In genomic region chr3:133413166-133414020, GRCh38 we compare ENCODE assay signal across 9 cellular contexts. TPM values are rescaled to one million over a fixed set of nuclear protein-coding genes. Genes with fewer than 3 reads are reported as not detected.
DNase-seq lines count a peak whose midpoint lies in the region; TF ChIP-seq lines count a peak whose summit lies in the region.
"Had no signal": no experiment of that assay in that cellular context is flagged by ENCODE, and none has a peak within 500 bp of the region (broad histone marks: within the 10 kb centered on the region; RNA-seq: fewer than 3 reads in every experiment).

No MANE protein-coding gene starts in this region.

- H3K4me3 Mint-ChIP-seq in Caco-2 (ENCODE audit: unreplicated experiment) (peak overlapping the region; percentile 31), neural progenitor cell (peak overlapping the region; percentile 7)
- H3K4me3 Mint-ChIP-seq in activated naive CD8-positive, alpha-beta T cell treated with anti-CD3 and anti-CD28 coated beads for 36 hours: no peak overlapping the region
- no peak overlapping the region for H3K4me3 Mint-ChIP-seq in activated T-helper 1 cell treated with anti-CD3 and anti-CD28 coated beads, Interleukin-12 subunit alpha, Interleukin-12 subunit beta, Interleukin-2, Interleukin-4 antibody, amounts not matched to agents 30 ng/mL and 10 ng/mL and 1 ng/mL, durations not matched to agents 14 hours and 24 hours and 36 hours

- no peaks in the 10 kb centered on the region for H3K36me3 ChIP-seq in Caco-2 (ENCODE audit: control insufficient read depth, insufficient read depth, low read length)
- H3K36me3 ChIP-seq in neural progenitor cell: no peaks in the 10 kb centered on the region
- H3K36me3 ChIP-seq: HAP-1 had no signal

- BruUV-seq in Caco-2 (replicated peaks; lab: Mats Ljungman, UMichigan): no TSS peak

- POLR2A ChIA-PET in Caco-2 (lab: Charles Lee): no interaction called here

- intact Hi-C loops in Caco-2 (cut with micrococcal nuclease; ENCODE audit: unreplicated experiment): no loop called here
- intact Hi-C loops in activated T-helper 1 cell treated with anti-CD3 and anti-CD28 coated beads, Interleukin-12 subunit alpha, Interleukin-12 subunit beta, Interleukin-2, Interleukin-4 antibody, amounts not matched to agents 30 ng/mL and 10 ng/mL and 1 ng/mL, durations not matched to agents 14 hours and 24 hours and 36 hours (cut with micrococcal nuclease): no loop called here

- no peaks in the 10 kb centered on the region for H3K79me2 ChIP-seq in neural progenitor cell (ENCODE audit: low read depth)

- H3K4me1 ChIP-seq in Caco-2 (no peaks in the 10 kb centered on the region), neural progenitor cell (peaks cover 6% of the 10 kb centered on the region)
- H3K4me1 ChIP-seq: HAP-1 had no signal

- H3K36me3 Mint-ChIP-seq in Caco-2 (ENCODE audit: insufficient read depth, unreplicated experiment): no peaks in the 10 kb centered on the region
- H3K36me3 Mint-ChIP-seq in neural progenitor cell: no peaks in the 10 kb centered on the region
- no peaks in the 10 kb centered on the region for H3K36me3 Mint-ChIP-seq in activated naive CD8-positive, alpha-beta T cell treated with anti-CD3 and anti-CD28 coated beads for 36 hours
- no peaks in the 10 kb centered on the region for H3K36me3 Mint-ChIP-seq in activated T-helper 1 cell treated with anti-CD3 and anti-CD28 coated beads, Interleukin-12 subunit alpha, Interleukin-12 subunit beta, Interleukin-2, Interleukin-4 antibody, amounts not matched to agents 30 ng/mL and 10 ng/mL and 1 ng/mL, durations not matched to agents 14 hours and 24 hours and 36 hours (ENCODE audit: low read depth)

- H3K4me3 ChIP-seq in Caco-2 (ENCODE audit: low read depth, low read length) (no peak overlapping the region), neural progenitor cell (no peak overlapping the region)
- H3K4me3 ChIP-seq: HAP-1 had no signal

- CTCF ChIA-PET in Caco-2 (lab: Charles Lee): no interaction called here

- H3K9ac ChIP-seq in neural progenitor cell: no peak overlapping the region

- H4K20me1 ChIP-seq in neural progenitor cell (ENCODE audit: low read depth): no peaks in the 10 kb centered on the region

- no peaks in the 10 kb centered on the region for H3K4me1 Mint-ChIP-seq in Caco-2 (ENCODE audit: low read depth, unreplicated experiment)
- H3K4me1 Mint-ChIP-seq in neural progenitor cell: peaks cover 17% of the 10 kb centered on the region
- peaks cover 4% of the 10 kb centered on the region for H3K4me1 Mint-ChIP-seq in activated naive CD8-positive, alpha-beta T cell treated with anti-CD3 and anti-CD28 coated beads for 36 hours
- peaks cover 12% of the 10 kb centered on the region for H3K4me1 Mint-ChIP-seq in activated T-helper 1 cell treated with anti-CD3 and anti-CD28 coated beads, Interleukin-12 subunit alpha, Interleukin-12 subunit beta, Interleukin-2, Interleukin-4 antibody, amounts not matched to agents 30 ng/mL and 10 ng/mL and 1 ng/mL, durations not matched to agents 14 hours and 24 hours and 36 hours (ENCODE audit: low read depth)

- H3K27me3 Mint-ChIP-seq in Caco-2 (ENCODE audit: insufficient read depth, unreplicated experiment) (peaks cover 4% of the 10 kb centered on the region), neural progenitor cell (ENCODE audit: insufficient read depth, low read depth) (peaks cover 6% of the 10 kb centered on the region)
- H3K27me3 Mint-ChIP-seq in activated naive CD8-positive, alpha-beta T cell treated with anti-CD3 and anti-CD28 coated beads for 36 hours: no peaks in the 10 kb centered on the region
- H3K27me3 Mint-ChIP-seq in activated T-helper 1 cell treated with anti-CD3 and anti-CD28 coated beads, Interleukin-12 subunit alpha, Interleukin-12 subunit beta, Interleukin-2, Interleukin-4 antibody, amounts not matched to agents 30 ng/mL and 10 ng/mL and 1 ng/mL, durations not matched to agents 14 hours and 24 hours and 36 hours (ENCODE audit: insufficient read depth): peaks cover 9% of the 10 kb centered on the region

- DNase-seq in Caco-2: no peak
- peak; percentile 74 for DNase-seq in NAMALWA (ENCODE audit: low spot score)
- peak; percentile 67 for DNase-seq in cerebellar cortex (ENCODE audit: low spot score)
- DNase-seq in neural progenitor cell (ENCODE audit: low spot score): peak; percentile 17
- no peak for DNase-seq in stimulated activated naive CD4-positive, alpha-beta T cell (lab: John Stamatoyannopoulos, UW)
- DNase-seq in germinal center (ENCODE audit: low spot score): no peak
- no peak for DNase-seq in activated naive CD8-positive, alpha-beta T cell treated with anti-CD3 and anti-CD28 coated beads for 36 hours
- no peak for DNase-seq in activated T-helper 1 cell treated with anti-CD3 and anti-CD28 coated beads, Interleukin-12 subunit alpha, Interleukin-12 subunit beta, Interleukin-2, Interleukin-4 antibody, amounts not matched to agents 30 ng/mL and 10 ng/mL and 1 ng/mL, durations not matched to agents 14 hours and 24 hours and 36 hours (ENCODE audit: low spot score)

- no peak overlapping the region for H3K4me2 ChIP-seq in neural progenitor cell

- TF ChIP-seq CTCF in Caco-2 (IDR thresholded peaks at IDR 0.05; ENCODE audit: insufficient read depth in 1 of 2, low read depth in 1 of 2, low read length in 1 of 2, severe bottlenecking in 1 of 2, unreplicated experiment in 1 of 2) (no peak), neural progenitor cell (IDR thresholded peaks at IDR 0.05) (no peak)

- H3K9me3 Mint-ChIP-seq in Caco-2 (ENCODE audit: unreplicated experiment) (no peaks in the 10 kb centered on the region), neural progenitor cell (no peaks in the 10 kb centered on the region)
- H3K9me3 Mint-ChIP-seq in activated naive CD8-positive, alpha-beta T cell treated with anti-CD3 and anti-CD28 coated beads for 36 hours: no peaks in the 10 kb centered on the region
- no peaks in the 10 kb centered on the region for H3K9me3 Mint-ChIP-seq in activated T-helper 1 cell treated with anti-CD3 and anti-CD28 coated beads, Interleukin-12 subunit alpha, Interleukin-12 subunit beta, Interleukin-2, Interleukin-4 antibody, amounts not matched to agents 30 ng/mL and 10 ng/mL and 1 ng/mL, durations not matched to agents 14 hours and 24 hours and 36 hours

- peaks cover 17% of the 10 kb centered on the region for H3F3A ChIP-seq in neural progenitor cell (ENCODE audit: low read depth)

- no peaks in the 10 kb centered on the region for H3K27me3 ChIP-seq in Caco-2 (replicated peaks; ENCODE audit: control insufficient read depth, insufficient read depth, low read length)
- H3K27me3 ChIP-seq in neural progenitor cell: no peaks in the 10 kb centered on the region

- H3K27ac ChIP-seq in neural progenitor cell: peak overlapping the region; percentile 79

- peak overlapping the region; percentile 78 for H2AFZ ChIP-seq in neural progenitor cell (replicated peaks)

- H3K27ac Mint-ChIP-seq in Caco-2 (ENCODE audit: unreplicated experiment): no peak overlapping the region
- peak overlapping the region; percentile 47 for H3K27ac Mint-ChIP-seq in neural progenitor cell
- H3K27ac Mint-ChIP-seq in activated naive CD8-positive, alpha-beta T cell treated with anti-CD3 and anti-CD28 coated beads for 36 hours: no peak overlapping the region
- no peak overlapping the region for H3K27ac Mint-ChIP-seq in activated T-helper 1 cell treated with anti-CD3 and anti-CD28 coated beads, Interleukin-12 subunit alpha, Interleukin-12 subunit beta, Interleukin-2, Interleukin-4 antibody, amounts not matched to agents 30 ng/mL and 10 ng/mL and 1 ng/mL, durations not matched to agents 14 hours and 24 hours and 36 hours

- H3K9me3 ChIP-seq in Caco-2 (no peaks in the 10 kb centered on the region), neural progenitor cell (ENCODE audit: low read depth) (no peaks in the 10 kb centered on the region)
- H3K9me3 ChIP-seq: HAP-1 had no signal

RNA-seq across cellular contexts. Expression of gene BFSP2, which starts 13.5 kb away (rescaled TPM):
- total RNA-seq in Caco-2 (2022) (not detected in 2 replicates), neural progenitor cell (ENCODE audit: low replicate concordance) (not detected in 2 replicates)
- total RNA-seq in activated naive CD8-positive, alpha-beta T cell treated with anti-CD3 and anti-CD28 coated beads for 36 hours: not detected
- not detected in 2 replicates for total RNA-seq in activated T-helper 1 cell treated with anti-CD3 and anti-CD28 coated beads, Interleukin-12 subunit alpha, Interleukin-12 subunit beta, Interleukin-2, Interleukin-4 antibody, amounts not matched to agents 30 ng/mL and 10 ng/mL and 1 ng/mL, durations not matched to agents 14 hours and 24 hours and 36 hours

Comparison
In these comparisons a context has a peak if more than half of its experiments do, and no peak if none do; other contexts are left out.
1. DNase-seq: peak in NAMALWA (single experiment), cerebellar cortex (single experiment) and neural progenitor cell (single experiment); none in Caco-2 (0 of 2), stimulated activated naive CD4-positive, alpha-beta T cell (0 of 6), germinal center (single experiment), activated naive CD8-positive, alpha-beta T cell treated with anti-CD3 and anti-CD28 coated beads for 36 hours (single experiment) and activated T-helper 1 cell treated with anti-CD3 and anti-CD28 coated beads, Interleukin-12 subunit alpha, Interleukin-12 subunit beta, Interleukin-2, Interleukin-4 antibody, amounts not matched to agents 30 ng/mL and 10 ng/mL and 1 ng/mL, durations not matched to agents 14 hours and 24 hours and 36 hours (single experiment).
2. H3K4me3 Mint-ChIP-seq: peak in Caco-2 (single experiment) and neural progenitor cell (single experiment); none in activated naive CD8-positive, alpha-beta T cell treated with anti-CD3 and anti-CD28 coated beads for 36 hours (single experiment) and activated T-helper 1 cell treated with anti-CD3 and anti-CD28 coated beads, Interleukin-12 subunit alpha, Interleukin-12 subunit beta, Interleukin-2, Interleukin-4 antibody, amounts not matched to agents 30 ng/mL and 10 ng/mL and 1 ng/mL, durations not matched to agents 14 hours and 24 hours and 36 hours (single experiment).